10 cellular contexts compared by ENCODE assay signal in genomic region chr17:61410100-61410551, GRCh38. TPM values are rescaled to one million over a fixed set of nuclear protein-coding genes. Genes with fewer than 3 reads are reported as not detected.
DNase-seq lines count a peak whose midpoint lies in the region; ATAC-seq and TF ChIP-seq lines count a peak whose summit lies in the region.
"Had no signal": no experiment of that assay in that cellular context is flagged by ENCODE, and none has a peak within 500 bp of the region (broad histone marks: within the 10 kb centered on the region; RNA-seq: fewer than 3 reads in every experiment).

No MANE protein-coding gene starts in this region.

- H3K27ac Mint-ChIP-seq in natural killer cell, result no peak overlapping the region

- peaks cover 36% of the 10 kb centered on the region for H3K36me3 ChIP-seq in BE2C
- no peaks in the 10 kb centered on the region for H3K36me3 ChIP-seq in Loucy (ENCODE audit: insufficient read depth, low read length)
- H3K36me3 ChIP-seq: pancreas had no signal

- H3K9me3 Mint-ChIP-seq in natural killer cell, result no peaks in the 10 kb centered on the region

- H2AFZ ChIP-seq in Loucy (ENCODE audit: low read length), result no peak overlapping the region

- peak overlapping the region; percentile 80 for H3K4me3 Mint-ChIP-seq in natural killer cell

- peaks cover 0 to 28% of the 10 kb centered on the region in 2 donors for H3K4me1 Mint-ChIP-seq in natural killer cell

- TF ChIP-seq CTCF in BE2C (IDR thresholded peaks at IDR 0.05; ENCODE audit: low read depth, low read length) (no peak), Loucy (conservative IDR thresholded peaks at IDR 0.05; ENCODE audit: low read length) (no peak), natural killer cell (IDR thresholded peaks at IDR 0.05) (no peak)

- H3K9me2 ChIP-seq in Loucy (replicated peaks; ENCODE audit: low read depth, low read length), result no peaks in the 10 kb centered on the region

- H3K4me1 ChIP-seq in BE2C, result peaks cover 5% of the 10 kb centered on the region
- H3K4me1 ChIP-seq in Loucy (ENCODE audit: insufficient read depth, low read length, poor library complexity, severe bottlenecking), result peaks cover 12% of the 10 kb centered on the region

- H3K9me3 ChIP-seq in BE2C, result no peaks in the 10 kb centered on the region
- no peaks in the 10 kb centered on the region for H3K9me3 ChIP-seq in Loucy (ENCODE audit: insufficient read depth, low read depth, low read length)
- H3K9me3 ChIP-seq: pancreas had no signal

- ATAC-seq in natural killer cell, result no peak
- no peak for ATAC-seq in HG03025 (IDR thresholded peaks at IDR 0.05; ENCODE audit: low FRiP score, unreplicated experiment)
- ATAC-seq in esophagus mucosa, result no peak
- no peak for ATAC-seq in GM18505 (IDR thresholded peaks at IDR 0.05; ENCODE audit: unreplicated experiment)

- H3K36me3 Mint-ChIP-seq in natural killer cell, result no peaks in the 10 kb centered on the region

- H3K27me3 Mint-ChIP-seq in natural killer cell (ENCODE audit: low read depth in 2 of 2), result peaks cover 25 to 39% of the 10 kb centered on the region in 2 donors

- H3F3A ChIP-seq in Loucy (ENCODE audit: low read depth), result no peaks in the 10 kb centered on the region

- TF ChIP-seq POLR2A in GM18505 (IDR thresholded peaks at IDR 0.05; ENCODE audit: borderline replicate concordance, extremely low read depth, insufficient read depth, insufficient read length), result no peak

- intact Hi-C loops in natural killer cell (cut with micrococcal nuclease), result loop anchor here (5.0 to 10.0 kb wide), 2 partner anchors 142 to 175 kb away; no protein-coding TSS in a partner anchor

- no peaks in the 10 kb centered on the region for H4K20me1 ChIP-seq in Loucy (ENCODE audit: insufficient read depth, low read length, poor library complexity, severe bottlenecking)

- peak overlapping the region; percentile 51 for H3K4me2 ChIP-seq in Loucy (ENCODE audit: low read depth, low read length, poor library complexity, severe bottlenecking)

- H3K4me3 ChIP-seq in BE2C (ENCODE audit: low read depth, low read length) (no peak overlapping the region), Loucy (ENCODE audit: low read length, poor library complexity, severe bottlenecking) (peak overlapping the region; percentile 54)

- no peaks in the 10 kb centered on the region for H3K27me3 ChIP-seq in BE2C
- H3K27me3 ChIP-seq in Loucy (ENCODE audit: insufficient read depth, low read length, poor library complexity, severe bottlenecking), result no peaks in the 10 kb centered on the region

- H3K9ac ChIP-seq in Loucy (ENCODE audit: low read depth, low read length, poor library complexity, severe bottlenecking), result no peak overlapping the region

- no peaks in the 10 kb centered on the region for H3K79me2 ChIP-seq in Loucy (ENCODE audit: insufficient read depth, low read length)

- DNase-seq in BE2C (peak; percentile 29), ecto neural progenitor cell (ENCODE audit: low spot score) (peak; percentile 60), natural killer cell (no peak)
- DNase-seq in stimulated activated CD4-positive, alpha-beta T cell treated with anti-CD3 and anti-CD28 coated beads, Interleukin-15, amount 100 ng/mL, for 24 hours, result no peak
- DNase-seq: cerebellar nuclear complex had no signal

RNA-seq across cellular contexts. Expression of gene TBX2, which starts 10.5 kb away (rescaled TPM):
- polyA plus RNA-seq in BE2C (2012; ENCODE audit: insufficient read depth, insufficient read length, low read depth), result 107 TPM
- total RNA-seq in natural killer cell, result under 1 TPM in 2 of 3 donors, not detected in 1; 0.09 to 0.23 TPM
- total RNA-seq in esophagus mucosa, result 1.6 TPM

RNA-seq across cellular contexts. Expression of gene TBX4, which starts 42.1 kb away (rescaled TPM):
- polyA plus RNA-seq in BE2C (2012; ENCODE audit: insufficient read depth, insufficient read length, low read depth), result 1.6 TPM
- total RNA-seq in natural killer cell, result not detected
- not detected for total RNA-seq in esophagus mucosa
- total RNA-seq: pancreas had no signal
- polyA plus RNA-seq: pancreas had no signal

Comparison
In these comparisons a context has a peak if more than half of its experiments do, and no peak if none do; other contexts are left out.
1. DNase-seq: peak in BE2C (single experiment) and ecto neural progenitor cell (single experiment); none in natural killer cell (single experiment) and stimulated activated CD4-positive, alpha-beta T cell treated with anti-CD3 and anti-CD28 coated beads, Interleukin-15, amount 100 ng/mL, for 24 hours (single experiment).